Comparison of ENCODE assay signal across 2 cellular contexts in the genomic region with DNA sequence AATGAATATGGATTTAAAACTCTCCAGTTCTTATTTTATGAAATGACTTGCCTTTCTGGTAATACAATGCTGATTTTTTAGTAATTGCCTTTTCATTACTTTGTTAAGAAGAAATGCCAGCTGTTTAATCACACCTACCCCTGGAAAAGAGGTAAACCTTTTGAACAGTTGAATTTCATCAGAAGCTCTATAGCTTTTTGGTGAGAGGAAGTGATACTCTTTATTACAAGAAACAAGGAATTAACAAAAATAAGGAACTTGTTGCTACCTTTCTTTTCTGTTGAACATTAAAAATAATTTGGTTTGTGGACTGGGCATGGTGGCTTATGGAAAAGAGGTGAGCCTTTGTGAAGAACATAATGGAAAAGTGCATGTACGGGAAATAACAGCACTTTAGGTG.
TF ChIP-seq lines count a peak whose summit lies in the region.

No MANE protein-coding gene starts in this region.

TF ChIP-seq in GM12891, 5 proteins besides CTCF, POLR2A, EP300 and RAD21:
- TF ChIP-seq POU2F2 (IDR thresholded peaks at IDR 0.05; ENCODE audit: low read depth, low read length), result no peak
- TF ChIP-seq PAX5 (IDR thresholded peaks at IDR 0.05; ENCODE audit: insufficient read depth, low read length, severe bottlenecking), result no peak
- peak; percentile 60; the same call in 1 of the 2 replicates for TF ChIP-seq SPI1 (IDR thresholded peaks at IDR 0.05; ENCODE audit: low read depth, low read length)
TF ChIP-seq in GM12891: peak in this region for 1.

TF ChIP-seq in GM12878, 131 proteins besides CTCF, POLR2A, EP300 and RAD21:
- TF ChIP-seq SPI1 (IDR thresholded peaks at IDR 0.05; ENCODE audit: borderline replicate concordance, insufficient read depth, low read depth, low read length) (0 out of 2 replicates have a peak, but pooled peaks have one; percentile 36), ETV6 (conservative IDR thresholded peaks at IDR 0.05 in 1 of 2, IDR thresholded peaks at IDR 0.05 in 1 of 2; ENCODE audit: borderline replicate concordance in 1 of 2, low read depth in 1 of 2) (no peak)
TF ChIP-seq in GM12878: peak in this region for 1.
